In genomic region chr13:100396771-100397170, GRCh38 we compare ENCODE assay signal across 19 cellular contexts.
DNase-seq lines count a peak whose midpoint lies in the region; ATAC-seq and TF ChIP-seq lines count a peak whose summit lies in the region.
"Had no signal": no experiment of that assay in that cellular context is flagged by ENCODE, and none has a peak within 500 bp of the region (broad histone marks: within the 10 kb centered on the region; RNA-seq: fewer than 3 reads in every experiment).

No MANE protein-coding gene starts in this region.

- H3K79me2 ChIP-seq in GM23338 (replicated peaks; ENCODE audit: insufficient read depth) = no peaks in the 10 kb centered on the region
- no peaks in the 10 kb centered on the region for H3K79me2 ChIP-seq in GM23248 (ENCODE audit: insufficient read depth)

- peak overlapping the region in 1 of 2 experiments; percentile 11 for H3K18ac ChIP-seq in mesenchymal stem cell (ENCODE audit: low read depth in 1 of 2, low read length in 2 of 2)

- H3K4me1 Mint-ChIP-seq in GM23338 = peaks cover 14% of the 10 kb centered on the region; the same call in 2 of the 3 replicates

- H3K36me3 Mint-ChIP-seq in GM23338 (ENCODE audit: low read depth) = peaks cover 8% of the 10 kb centered on the region; the same call in 2 of the 3 replicates
- H3K36me3 Mint-ChIP-seq: IgD-negative memory B cell had no signal

- WGBS in mesenchymal stem cell = 70% methylated on average over 6 of the region's 6 CpGs
- WGBS in stomach, 5 donors = 84 to 92% (median 89%) methylated on average over 6 of the region's 6 CpGs
- WGBS in GM23248 (ENCODE audit: low coverage in 1 of 2, low lambda C conversion rate in 2 of 2, missing lambda C conversion rate in 2 of 2), 2 experiments = 97 to 99% methylated on average over 6 of the region's 6 CpGs

- H2AFZ ChIP-seq in GM23338 (no peak overlapping the region), mesenchymal stem cell (ENCODE audit: low read depth, low read length) (no peak overlapping the region), GM23248 (no peak overlapping the region)

- no peak overlapping the region for H3K14ac ChIP-seq in mesenchymal stem cell (ENCODE audit: low read length in 2 of 2)

- H3K4ac ChIP-seq in mesenchymal stem cell (ENCODE audit: low read depth in 1 of 2, low read length in 2 of 2) = no peak overlapping the region

- peak; percentile 75 for DNase-seq in GM23338 (ENCODE audit: low spot score)
- DNase-seq in NCI-H1930 (lab: John Stamatoyannopoulos, UW) = peak; percentile 78 to 85
- peak; percentile 39 for DNase-seq in cerebellar cortex (ENCODE audit: low spot score)
- DNase-seq in mesenchymal stem cell = no peak
- DNase-seq in stomach = no peak
- no peak for DNase-seq in mucosa of descending colon
- DNase-seq in amygdala (lab: John Stamatoyannopoulos, UW) = no peak
- DNase-seq in GM23248 = no peak
- DNase-seq: DMS53, GDM1, MV-4-11, NCI-H1694, NCI-H2081 treated with DMSO at 0.1 percent for 48 hours, NCI-H82 had no signal

- H2BK5ac ChIP-seq in mesenchymal stem cell (ENCODE audit: low read depth, low read length, poor library complexity, severe bottlenecking) = no peak overlapping the region

- no peaks in the 10 kb centered on the region; the same call in 1 of the 2 replicates for H3F3A ChIP-seq in GM23338 (replicated peaks; ENCODE audit: low read depth)
- peaks cover 39% of the 10 kb centered on the region for H3F3A ChIP-seq in GM23248 (ENCODE audit: insufficient read depth)

- H3K27ac ChIP-seq in GM23338 (ENCODE audit: low read depth) = no peak overlapping the region
- H3K27ac ChIP-seq in mesenchymal stem cell (ENCODE audit: low read length, poor library complexity, severe bottlenecking) = no peak overlapping the region
- no peak overlapping the region for H3K27ac ChIP-seq in stomach
- H3K27ac ChIP-seq in GM23248 = no peak overlapping the region
- H3K27ac ChIP-seq: SJSA1 had no signal

- no peak overlapping the region for H2BK120ac ChIP-seq in mesenchymal stem cell (ENCODE audit: low read depth, low read length)

- H3K27me3 Mint-ChIP-seq in GM23338 (ENCODE audit: insufficient read depth, low read depth, poor library complexity) = peaks cover 8% of the 10 kb centered on the region
- H3K27me3 Mint-ChIP-seq: IgD-negative memory B cell had no signal

- intact Hi-C loops in stomach (cut with DNase I; ENCODE audit: low total_unique reads) (no loop called here), mucosa of descending colon (cut with DNase I, micrococcal nuclease) (no loop called here)

- peak; percentile 55 to 76 for TF ChIP-seq CTCF in GM23338 (conservative IDR thresholded peaks at IDR 0.05; ENCODE audit: low read depth in 2 of 2)
- TF ChIP-seq CTCF in stomach (IDR thresholded peaks at IDR 0.05) = no peak
- no peak for TF ChIP-seq CTCF in mucosa of descending colon (IDR thresholded peaks at IDR 0.05)

- no peak overlapping the region for H3K4me2 ChIP-seq in GM23338
- H3K4me2 ChIP-seq in mesenchymal stem cell (ENCODE audit: low read length, poor library complexity, severe bottlenecking) = no peak overlapping the region
- H3K4me2 ChIP-seq in GM23248 (ENCODE audit: unreplicated experiment) = no peak overlapping the region

- H3K9ac ChIP-seq in mesenchymal stem cell (ENCODE audit: low read length) = no peak overlapping the region
- no peak overlapping the region for H3K9ac ChIP-seq in GM23248

- H3K9me3 Mint-ChIP-seq in GM23338 = no peaks in the 10 kb centered on the region

- H4K91ac ChIP-seq in mesenchymal stem cell (ENCODE audit: low read length) = peak overlapping the region; percentile 23

- H3K9me3 ChIP-seq in mesenchymal stem cell (ENCODE audit: control insufficient read depth, low read length) (no peaks in the 10 kb centered on the region), stomach (no peaks in the 10 kb centered on the region), mucosa of descending colon (no peaks in the 10 kb centered on the region), GM23248 (ENCODE audit: low read depth) (no peaks in the 10 kb centered on the region)
- H3K9me3 ChIP-seq: HAP-1, SJSA1 had no signal

- ATAC-seq in GM23338 = peak; percentile 96
- no peak for ATAC-seq in mucosa of descending colon
- ATAC-seq: Right ventricle myocardium inferior had no signal

- H3K27ac Mint-ChIP-seq in GM23338 = peak overlapping the region; percentile 50; the same call in 1 of the 2 replicates
- H3K27ac Mint-ChIP-seq: IgD-negative memory B cell had no signal

- in situ Hi-C loops in GM23248 (cut with MboI) = no loop called here

- H3K9me2 ChIP-seq in GM23338 (ENCODE audit: insufficient read depth) (no peaks in the 10 kb centered on the region), GM23248 (ENCODE audit: insufficient read depth) (no peaks in the 10 kb centered on the region)

- no peaks in the 10 kb centered on the region for H4K20me1 ChIP-seq in GM23338 (replicated peaks; ENCODE audit: insufficient read depth)
- no peaks in the 10 kb centered on the region for H4K20me1 ChIP-seq in GM23248 (ENCODE audit: insufficient read depth)

- H2BK12ac ChIP-seq in mesenchymal stem cell (ENCODE audit: low read length in 2 of 2) = no peak overlapping the region

- H3K4me1 ChIP-seq in GM23338 (ENCODE audit: insufficient read depth) = peaks cover 6% of the 10 kb centered on the region
- H3K4me1 ChIP-seq in mesenchymal stem cell (ENCODE audit: control insufficient read depth, insufficient read depth, low read depth, low read length) = peaks cover 2% of the 10 kb centered on the region
- peaks cover 0 to 5% (median 2%) of the 10 kb centered on the region in 4 donors for H3K4me1 ChIP-seq in stomach
- H3K4me1 ChIP-seq in mucosa of descending colon (ENCODE audit: low read depth) = peaks cover 3% of the 10 kb centered on the region
- peaks cover 27% of the 10 kb centered on the region for H3K4me1 ChIP-seq in GM23248 (ENCODE audit: insufficient read depth)
- H3K4me1 ChIP-seq: HAP-1 had no signal

- TF ChIP-seq EP300 in stomach (IDR thresholded peaks at IDR 0.05) = no peak

- no peak overlapping the region for H4K8ac ChIP-seq in mesenchymal stem cell (ENCODE audit: low read length)

- H3K36me3 ChIP-seq in GM23338 (ENCODE audit: insufficient read depth) (no peaks in the 10 kb centered on the region), mesenchymal stem cell (ENCODE audit: control insufficient read depth in 1 of 2, insufficient read depth in 2 of 2, low read depth in 1 of 2, low read length in 2 of 2) (no peaks in the 10 kb centered on the region), stomach (no peaks in the 10 kb centered on the region), mucosa of descending colon (ENCODE audit: low read depth) (no peaks in the 10 kb centered on the region), GM23248 (ENCODE audit: low read depth) (no peaks in the 10 kb centered on the region)
- H3K36me3 ChIP-seq: HAP-1, SJSA1 had no signal

- peak overlapping the region; percentile 12 for H2AK5ac ChIP-seq in mesenchymal stem cell (ENCODE audit: low read length, severe bottlenecking)

- H3K79me1 ChIP-seq in mesenchymal stem cell (replicated peaks; ENCODE audit: low read length, poor library complexity, severe bottlenecking) = peaks cover 4% of the 10 kb centered on the region

- TF ChIP-seq POLR2A in stomach (IDR thresholded peaks at IDR 0.05) = no peak

- H2BK15ac ChIP-seq in mesenchymal stem cell (ENCODE audit: low read depth, poor library complexity, severe bottlenecking) = no peak overlapping the region

- H3K4me3 Mint-ChIP-seq in GM23338 = no peak overlapping the region
- H3K4me3 Mint-ChIP-seq: CD14-positive monocyte, IgD-negative memory B cell had no signal

- H3K23ac ChIP-seq in mesenchymal stem cell (ENCODE audit: low read length in 2 of 2) = no peak overlapping the region

- H3K4me3 ChIP-seq in GM23338 (no peak overlapping the region), mesenchymal stem cell (ENCODE audit: insufficient read depth in 1 of 2, low read depth in 1 of 2, low read length in 2 of 2) (no peak overlapping the region), stomach (no peak overlapping the region), mucosa of descending colon (no peak overlapping the region), GM23248 (no peak overlapping the region)
- H3K4me3 ChIP-seq: HAP-1, SJSA1 had no signal

- H3K27me3 ChIP-seq in GM23338 (ENCODE audit: insufficient read depth) (no peaks in the 10 kb centered on the region), mesenchymal stem cell (ENCODE audit: control insufficient read depth in 1 of 2, insufficient read depth in 1 of 2, low read length in 2 of 2) (no peaks in the 10 kb centered on the region), stomach (no peaks in the 10 kb centered on the region), GM23248 (replicated peaks; ENCODE audit: insufficient read depth) (no peaks in the 10 kb centered on the region)
- H3K27me3 ChIP-seq: SJSA1 had no signal

TF ChIP-seq in GM23338, 12 proteins besides CTCF, POLR2A, EP300 and RAD21 (continues in another document):
- no peak for TF ChIP-seq STAT1 (IDR thresholded peaks at IDR 0.05; ENCODE audit: unreplicated experiment)

Comparison
In these comparisons a context has a peak if more than half of its experiments do, and no peak if none do; other contexts are left out.
1. DNase-seq: peak in GM23338 (single experiment), NCI-H1930 (2 of 2) and cerebellar cortex (single experiment); none in mesenchymal stem cell (single experiment), stomach (single experiment), mucosa of descending colon (0 of 3), amygdala (0 of 56) and GM23248 (single experiment).
2. CTCF ChIP-seq: peak in GM23338 (2 of 2); none in stomach (0 of 7) and mucosa of descending colon (single experiment).